Comparison of ENCODE assay signal across 22 cellular contexts in the genomic region with DNA sequence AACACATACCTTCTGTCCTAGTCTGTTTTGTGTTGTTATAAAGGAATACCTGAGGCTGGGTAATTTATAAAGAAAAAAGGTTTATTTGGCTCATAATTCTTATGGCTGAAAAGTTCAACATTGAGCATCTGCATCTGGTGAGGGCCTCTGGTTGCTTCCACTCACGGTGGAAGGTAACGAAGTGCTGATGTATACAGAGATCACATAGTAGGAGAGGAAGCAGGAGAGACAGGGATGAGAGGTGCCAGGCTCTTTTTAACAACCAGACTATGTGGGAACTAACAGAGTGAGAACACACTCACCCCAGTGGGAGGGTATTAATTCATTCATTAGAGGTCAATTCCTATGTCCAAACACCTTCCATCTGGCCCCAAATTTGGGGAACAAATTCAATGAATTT.
A peak's percentile ranks its signal among the peaks of the same experiment; 100 is the strongest.
DNase-seq lines count a peak whose midpoint lies in the region; ATAC-seq, FAIRE-seq and TF ChIP-seq lines count a peak whose summit lies in the region.
"Had no signal": no experiment of that assay in that cellular context is flagged by ENCODE, and none has a peak within 500 bp of the region (broad histone marks: within the 10 kb centered on the region; RNA-seq: fewer than 3 reads in every experiment).

No MANE protein-coding gene starts in this region.

- H3K14ac ChIP-seq in H9 (ENCODE audit: insufficient read depth, low read length), result no peak overlapping the region

- H3K27me3 ChIP-seq in H9 (ENCODE audit: insufficient read depth, low read length) (no peaks in the 10 kb centered on the region), GM12878 (replicated peaks in 1 of 2; ENCODE audit: control insufficient read depth in 2 of 2, insufficient read depth in 2 of 2, low read length in 1 of 2) (no peaks in the 10 kb centered on the region), mesendoderm (ENCODE audit: insufficient read depth, low read length, poor library complexity) (no peaks in the 10 kb centered on the region)
- H3K27me3 ChIP-seq: BE2C; BLaER1 treated with 17β-estradiol and CSF1 and Interleukin-3, amounts not matched to agents 10 nM and 100 nM had no signal

- WGBS in H9 (ENCODE audit: extremely low coverage, insufficient read length, low lambda C conversion rate), result no CpG with 5 or more reads among the region's 2 CpGs
- 0% methylated on average over 2 of the region's 2 CpGs for WGBS in GM12878 (ENCODE audit: insufficient coverage, insufficient replicate concordance, low lambda C conversion rate, missing lambda C conversion rate)
- WGBS in mesendoderm (ENCODE audit: extremely low coverage, insufficient coverage, low lambda C conversion rate), result no CpG with 5 or more reads among the region's 2 CpGs

- no peak overlapping the region for H3T11ph ChIP-seq in H9 (ENCODE audit: low read length)

- H3K9ac ChIP-seq in H9 (ENCODE audit: extremely low read depth, insufficient read length, low read length) (no peak overlapping the region), GM12878 (ENCODE audit: control insufficient read depth, insufficient read depth, low read length) (no peak overlapping the region), mesendoderm (ENCODE audit: low read length) (no peak overlapping the region)
- H3K9ac ChIP-seq: BLaER1 treated with 17β-estradiol and CSF1 and Interleukin-3, amounts not matched to agents 10 nM and 100 nM had no signal

- H3K27me3 Mint-ChIP-seq in H9 (ENCODE audit: low read depth), result no peaks in the 10 kb centered on the region
- H3K27me3 Mint-ChIP-seq in activated naive CD4-positive, alpha-beta T cell treated with anti-CD3 and anti-CD28 coated beads, Interleukin-2, amount 10 ng/mL, durations not matched to agents 7 days and 5 days, result no peaks in the 10 kb centered on the region
- H3K27me3 Mint-ChIP-seq: CD4-positive, alpha-beta T cell; CD8-positive, alpha-beta memory T cell had no signal

- POLR2A ChIA-PET in GM12878 (lab: Charles Lee), result no interaction called here

- H3K23ac ChIP-seq in H9 (ENCODE audit: insufficient read length, low read depth, low read length) (no peak overlapping the region), mesendoderm (ENCODE audit: low read length) (no peak overlapping the region)

- RAD21 ChIA-PET in GM12878 (lab: Charles Lee; ENCODE audit: unreplicated experiment), result interaction anchor here (0.8 to 1.4 kb wide), 4 partner anchors 47 to 133 kb away, joined by 3 to 4 read pairs (median 3); no protein-coding TSS in a partner anchor

- intact Hi-C loops in GM12878 (cut with micrococcal nuclease; ENCODE audit: unreplicated experiment), result no loop called here

- TF ChIP-seq EP300 in GM12878 (IDR thresholded peaks at IDR 0.05; ENCODE audit: borderline replicate concordance in 1 of 2, control insufficient read depth in 1 of 2, low read depth in 2 of 2, low read length in 2 of 2), result no peak

- peak overlapping the region in 2 of 3 experiments; percentile 3 to 39; a peak in 2 of 7 replicates for H3K27ac Mint-ChIP-seq in H9
- H3K27ac Mint-ChIP-seq in activated naive CD4-positive, alpha-beta T cell treated with anti-CD3 and anti-CD28 coated beads, Interleukin-2, amount 10 ng/mL, durations not matched to agents 7 days and 5 days, result no peak overlapping the region
- H3K27ac Mint-ChIP-seq: CD14-positive monocyte; CD4-positive, alpha-beta T cell; CD8-positive, alpha-beta memory T cell; HFFc6 had no signal

- no peak overlapping the region for H4K8ac ChIP-seq in H9 (replicated peaks; ENCODE audit: insufficient read length, low read depth, low read length)
- H4K8ac ChIP-seq in mesendoderm (ENCODE audit: low read depth, low read length), result no peak overlapping the region

- SMC1A ChIA-PET in GM12878 (lab: Charles Lee; ENCODE audit: uncharacterized antibody, unreplicated experiment), result interaction anchor here (1.0 to 1.6 kb wide), 4 partner anchors 47 to 311 kb away, joined by 3 to 4 read pairs (median 4); no protein-coding TSS in a partner anchor

- H3K4me1 Mint-ChIP-seq in H9, result peaks cover 2 to 8% of the 10 kb centered on the region in 2 experiments; a peak in 2 of 4 replicates
- no peaks in the 10 kb centered on the region for H3K4me1 Mint-ChIP-seq in activated naive CD4-positive, alpha-beta T cell treated with anti-CD3 and anti-CD28 coated beads, Interleukin-2, amount 10 ng/mL, durations not matched to agents 7 days and 5 days
- H3K4me1 Mint-ChIP-seq: CD14-positive monocyte; CD8-positive, alpha-beta memory T cell had no signal

- no peak overlapping the region for H2AK5ac ChIP-seq in H9 (ENCODE audit: insufficient read length, low read length)
- no peak overlapping the region for H2AK5ac ChIP-seq in mesendoderm (ENCODE audit: low read length)

- H3K4me1 ChIP-seq in H9 (ENCODE audit: insufficient read depth, low read length) (no peaks in the 10 kb centered on the region), GM12878 (ENCODE audit: control insufficient read depth, insufficient read depth, low read length) (no peaks in the 10 kb centered on the region), mesendoderm (ENCODE audit: control insufficient read depth, low read depth, low read length) (no peaks in the 10 kb centered on the region)
- H3K4me1 ChIP-seq: A549; BE2C; BLaER1 treated with 17β-estradiol and CSF1 and Interleukin-3, amounts not matched to agents 10 nM and 100 nM; HAP-1 had no signal

- H3K36me3 Mint-ChIP-seq in H9 (ENCODE audit: insufficient read depth in 1 of 3, low read depth in 3 of 3), result no peaks in the 10 kb centered on the region
- H3K36me3 Mint-ChIP-seq in activated naive CD4-positive, alpha-beta T cell treated with anti-CD3 and anti-CD28 coated beads, Interleukin-2, amount 10 ng/mL, durations not matched to agents 7 days and 5 days, result no peaks in the 10 kb centered on the region
- H3K36me3 Mint-ChIP-seq: CD14-positive monocyte; CD8-positive, alpha-beta memory T cell had no signal

- H3K4me3 ChIP-seq in GM12878, result no peak overlapping the region
- H3K4me3 ChIP-seq in mesendoderm (ENCODE audit: low read length), result no peak overlapping the region
- H3K4me3 ChIP-seq: A549; BLaER1 treated with 17β-estradiol and CSF1 and Interleukin-3, amounts not matched to agents 10 nM and 100 nM; HAP-1 had no signal

- FAIRE-seq in GM12878 (lab: Jason Lieb, UNC), result no peak
- FAIRE-seq: A549, D721Med, GM12892 had no signal

- H3K79me1 ChIP-seq in H9 (ENCODE audit: insufficient read depth, low read depth, low read length, poor library complexity, severe bottlenecking) (no peaks in the 10 kb centered on the region), mesendoderm (ENCODE audit: low read length) (no peaks in the 10 kb centered on the region)

- DNase-seq in H9 (no peak), GM12878 (ENCODE audit: low read depth, low spot score) (no peak), mesendoderm (peak; percentile 47), MV-4-11 (lab: John Stamatoyannopoulos, UW) (no peak)
- DNase-seq in stimulated activated CD4-positive, alpha-beta T cell treated with anti-CD3 and anti-CD28 coated beads, Interleukin-12 subunit alpha, Interleukin-12 subunit beta, amount 100 ng/mL, for 4 hours, result no peak
- no peak for DNase-seq in activated naive CD4-positive, alpha-beta T cell treated with anti-CD3 and anti-CD28 coated beads, Interleukin-2, amount 10 ng/mL, durations not matched to agents 7 days and 5 days
- DNase-seq: 8988T; ACHN; AML-193; BE2C; CD4-positive, alpha-beta T cell; CD8-positive, alpha-beta memory T cell; DMS 273 treated with DMSO at 0.1 percent for 48 hours; DMS79 treated with DMSO at 0.1 percent for 48 hours; GF-D8; HFFc6 had no signal

- H4K91ac ChIP-seq in H9 (ENCODE audit: insufficient read length, low read depth, low read length), result no peak overlapping the region

- no peak overlapping the region for H2BK15ac ChIP-seq in H9 (ENCODE audit: low read depth, low read length)
- no peak overlapping the region for H2BK15ac ChIP-seq in mesendoderm (replicated peaks; ENCODE audit: low read depth)

- no peaks in the 10 kb centered on the region for H3K36me3 ChIP-seq in GM12878 (ENCODE audit: control insufficient read depth in 2 of 2, insufficient read depth in 2 of 2, low read length in 1 of 2)
- no peaks in the 10 kb centered on the region for H3K36me3 ChIP-seq in mesendoderm (ENCODE audit: control insufficient read depth, insufficient read depth, low read length)
- H3K36me3 ChIP-seq: BE2C; BLaER1 treated with 17β-estradiol and CSF1 and Interleukin-3, amounts not matched to agents 10 nM and 100 nM; HAP-1 had no signal

- H2BK5ac ChIP-seq in H9 (ENCODE audit: insufficient read length, low read length), result no peak overlapping the region
- H2BK5ac ChIP-seq in mesendoderm (ENCODE audit: low read length), result no peak overlapping the region

- TF ChIP-seq CTCF in H9 (conservative IDR thresholded peaks at IDR 0.05) (no peak), GM12878 (IDR thresholded peaks at IDR 0.05 in 2 of 3, conservative IDR thresholded peaks at IDR 0.05 in 1 of 3; ENCODE audit: control insufficient read depth in 2 of 3, extremely low read depth in 1 of 3, insufficient read depth in 1 of 3, low read depth in 3 of 3, low read length in 3 of 3) (no peak)

- H2AFZ ChIP-seq in H9 (ENCODE audit: low read length), result no peak overlapping the region
- no peak overlapping the region for H2AFZ ChIP-seq in GM12878 (ENCODE audit: control insufficient read depth, low read depth, low read length)

- CTCF ChIA-PET in GM12878 (lab: Yijun Ruan, JAX), result interaction anchor here (1.1 to 1.6 kb wide), 2 partner anchors 10 to 31 kb away, joined by 3 to 4 read pairs; no protein-coding TSS in a partner anchor
- CTCF ChIA-PET in activated naive CD4-positive, alpha-beta T cell treated with anti-CD3 and anti-CD28 coated beads, Interleukin-2, amount 10 ng/mL, durations not matched to agents 7 days and 5 days (lab: Charles Lee), result no interaction called here

- H2BK12ac ChIP-seq in H9 (ENCODE audit: insufficient read length, low read depth, low read length), result no peak overlapping the region

- no peak overlapping the region for H4K5ac ChIP-seq in H9 (ENCODE audit: insufficient read length, low read depth, low read length)
- H4K5ac ChIP-seq in mesendoderm (ENCODE audit: low read length), result no peak overlapping the region

- H3K18ac ChIP-seq in H9 (ENCODE audit: insufficient read length, low read depth, low read length) (no peak overlapping the region), mesendoderm (ENCODE audit: low read length) (no peak overlapping the region)

- no peak overlapping the region for H3K56ac ChIP-seq in H9 (ENCODE audit: insufficient read length, low read depth, low read length)
- no peak overlapping the region for H3K56ac ChIP-seq in mesendoderm (ENCODE audit: low read length)

- no peaks in the 10 kb centered on the region for H3K9me3 Mint-ChIP-seq in H9
- no peaks in the 10 kb centered on the region for H3K9me3 Mint-ChIP-seq in activated naive CD4-positive, alpha-beta T cell treated with anti-CD3 and anti-CD28 coated beads, Interleukin-2, amount 10 ng/mL, durations not matched to agents 7 days and 5 days
- H3K9me3 Mint-ChIP-seq: CD4-positive, alpha-beta T cell had no signal

- H3K4ac ChIP-seq in H9 (ENCODE audit: low read depth, low read length) (no peak overlapping the region), mesendoderm (ENCODE audit: low read depth, low read length) (no peak overlapping the region)

- no peak for TF ChIP-seq POLR2A in GM12878 (IDR thresholded peaks at IDR 0.05; ENCODE audit: low read depth, low read length)

- H3K27ac ChIP-seq in H9 (ENCODE audit: insufficient read length, low read depth, low read length) (no peak overlapping the region), GM12878 (ENCODE audit: control insufficient read depth, insufficient read depth) (no peak overlapping the region), mesendoderm (ENCODE audit: low read depth, low read length) (no peak overlapping the region)
- H3K27ac ChIP-seq: A549; BLaER1 treated with 17β-estradiol and CSF1 and Interleukin-3, amounts not matched to agents 10 nM and 100 nM had no signal

- in situ Hi-C loops in GM12878 (cut with MboI), result no loop called here

- H2BK20ac ChIP-seq in H9 (ENCODE audit: low read depth, low read length, poor library complexity, severe bottlenecking), result no peak overlapping the region

- no TSS peak for BruUV-seq in GM12878 (replicated peaks; lab: Mats Ljungman, UMichigan)

- H2BK120ac ChIP-seq in H9 (ENCODE audit: low read depth, low read length, poor library complexity, severe bottlenecking) (no peak overlapping the region), mesendoderm (ENCODE audit: low read depth, low read length) (no peak overlapping the region)

- H3K4me3 Mint-ChIP-seq in H9, result no peak overlapping the region
- H3K4me3 Mint-ChIP-seq in activated naive CD4-positive, alpha-beta T cell treated with anti-CD3 and anti-CD28 coated beads, Interleukin-2, amount 10 ng/mL, durations not matched to agents 7 days and 5 days, result no peak overlapping the region
- H3K4me3 Mint-ChIP-seq: CD14-positive monocyte; CD4-positive, alpha-beta T cell; CD8-positive, alpha-beta memory T cell; HFFc6 had no signal

- H4K20me1 ChIP-seq in H9 (ENCODE audit: control insufficient read depth, insufficient read depth, insufficient read length) (no peaks in the 10 kb centered on the region), GM12878 (ENCODE audit: control insufficient read depth, insufficient read depth) (no peaks in the 10 kb centered on the region)
- H4K20me1 ChIP-seq: BLaER1 treated with 17β-estradiol and CSF1 and Interleukin-3, amounts not matched to agents 10 nM and 100 nM had no signal

- H3K9me3 ChIP-seq in H9 (ENCODE audit: control insufficient read depth, low read depth, low read length) (no peaks in the 10 kb centered on the region), GM12878 (replicated peaks; ENCODE audit: control insufficient read depth, insufficient read depth, low read length) (no peaks in the 10 kb centered on the region)
- H3K9me3 ChIP-seq: A549; BE2C; BLaER1 treated with 17β-estradiol and CSF1 and Interleukin-3, amounts not matched to agents 10 nM and 100 nM; HAP-1 had no signal

- H3K4me2 ChIP-seq in H9 (ENCODE audit: insufficient read depth, insufficient read length, low read length) (no peak overlapping the region), GM12878 (ENCODE audit: control insufficient read depth, insufficient read depth) (no peak overlapping the region), mesendoderm (ENCODE audit: low read length) (no peak overlapping the region)
- H3K4me2 ChIP-seq: A549; BLaER1 treated with 17β-estradiol and CSF1 and Interleukin-3, amounts not matched to agents 10 nM and 100 nM had no signal

- H3K23me2 ChIP-seq in H9 (ENCODE audit: insufficient read length, low read depth, low read length, poor library complexity, severe bottlenecking), result no peaks in the 10 kb centered on the region

- ATAC-seq in GM12878, result peak; percentile 34
- ATAC-seq: A549 had no signal

- no peak for TF ChIP-seq RAD21 in GM12878 (IDR thresholded peaks at IDR 0.05; ENCODE audit: insufficient read depth, low read depth, low read length)

- H3K79me2 ChIP-seq in H9 (ENCODE audit: insufficient read depth, low read length) (no peaks in the 10 kb centered on the region), GM12878 (ENCODE audit: control insufficient read depth, insufficient read depth, low read length) (no peaks in the 10 kb centered on the region), mesendoderm (ENCODE audit: control insufficient read depth, insufficient read depth, low read length) (no peaks in the 10 kb centered on the region)
